Comparison of ENCODE assay signal across 1 cellular context in the genomic region with DNA sequence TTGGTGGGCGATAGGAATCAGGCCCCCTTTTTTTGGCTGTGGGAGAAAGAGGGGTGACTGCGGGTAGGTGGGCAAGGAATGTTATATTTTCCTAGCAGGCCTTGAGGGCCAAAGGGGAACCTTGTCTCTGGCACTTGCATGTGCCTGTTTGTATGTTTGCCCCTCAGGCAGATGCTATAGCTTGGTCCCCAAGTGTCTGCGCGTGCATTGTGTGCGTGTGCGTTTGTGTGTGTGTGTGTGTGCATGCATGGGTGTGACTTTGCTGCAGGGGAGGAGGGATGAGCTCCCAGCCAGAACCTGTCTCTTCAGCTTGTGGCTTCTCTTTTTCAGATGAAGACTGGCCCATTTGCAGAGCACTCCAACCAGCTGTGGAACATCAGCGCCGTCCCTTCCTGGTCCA.
TF ChIP-seq lines count a peak whose summit lies in the region.

No MANE protein-coding gene starts in this region.

TF ChIP-seq in GM23338, 12 proteins besides CTCF, POLR2A, EP300 and RAD21 (continued from another document):
- TF ChIP-seq, protein P1, sequence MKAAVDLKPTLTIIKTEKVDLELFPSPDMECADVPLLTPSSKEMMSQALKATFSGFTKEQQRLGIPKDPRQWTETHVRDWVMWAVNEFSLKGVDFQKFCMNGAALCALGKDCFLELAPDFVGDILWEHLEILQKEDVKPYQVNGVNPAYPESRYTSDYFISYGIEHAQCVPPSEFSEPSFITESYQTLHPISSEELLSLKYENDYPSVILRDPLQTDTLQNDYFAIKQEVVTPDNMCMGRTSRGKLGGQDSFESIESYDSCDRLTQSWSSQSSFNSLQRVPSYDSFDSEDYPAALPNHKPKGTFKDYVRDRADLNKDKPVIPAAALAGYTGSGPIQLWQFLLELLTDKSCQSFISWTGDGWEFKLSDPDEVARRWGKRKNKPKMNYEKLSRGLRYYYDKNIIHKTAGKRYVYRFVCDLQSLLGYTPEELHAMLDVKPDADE (IDR thresholded peaks at IDR 0.05) = no peak
- TF ChIP-seq ZNF114 (CRISPR knock-in tag; IDR thresholded peaks at IDR 0.05) = no peak
- no peak for TF ChIP-seq STAT1 (IDR thresholded peaks at IDR 0.05; ENCODE audit: unreplicated experiment)
- TF ChIP-seq, protein P2, sequence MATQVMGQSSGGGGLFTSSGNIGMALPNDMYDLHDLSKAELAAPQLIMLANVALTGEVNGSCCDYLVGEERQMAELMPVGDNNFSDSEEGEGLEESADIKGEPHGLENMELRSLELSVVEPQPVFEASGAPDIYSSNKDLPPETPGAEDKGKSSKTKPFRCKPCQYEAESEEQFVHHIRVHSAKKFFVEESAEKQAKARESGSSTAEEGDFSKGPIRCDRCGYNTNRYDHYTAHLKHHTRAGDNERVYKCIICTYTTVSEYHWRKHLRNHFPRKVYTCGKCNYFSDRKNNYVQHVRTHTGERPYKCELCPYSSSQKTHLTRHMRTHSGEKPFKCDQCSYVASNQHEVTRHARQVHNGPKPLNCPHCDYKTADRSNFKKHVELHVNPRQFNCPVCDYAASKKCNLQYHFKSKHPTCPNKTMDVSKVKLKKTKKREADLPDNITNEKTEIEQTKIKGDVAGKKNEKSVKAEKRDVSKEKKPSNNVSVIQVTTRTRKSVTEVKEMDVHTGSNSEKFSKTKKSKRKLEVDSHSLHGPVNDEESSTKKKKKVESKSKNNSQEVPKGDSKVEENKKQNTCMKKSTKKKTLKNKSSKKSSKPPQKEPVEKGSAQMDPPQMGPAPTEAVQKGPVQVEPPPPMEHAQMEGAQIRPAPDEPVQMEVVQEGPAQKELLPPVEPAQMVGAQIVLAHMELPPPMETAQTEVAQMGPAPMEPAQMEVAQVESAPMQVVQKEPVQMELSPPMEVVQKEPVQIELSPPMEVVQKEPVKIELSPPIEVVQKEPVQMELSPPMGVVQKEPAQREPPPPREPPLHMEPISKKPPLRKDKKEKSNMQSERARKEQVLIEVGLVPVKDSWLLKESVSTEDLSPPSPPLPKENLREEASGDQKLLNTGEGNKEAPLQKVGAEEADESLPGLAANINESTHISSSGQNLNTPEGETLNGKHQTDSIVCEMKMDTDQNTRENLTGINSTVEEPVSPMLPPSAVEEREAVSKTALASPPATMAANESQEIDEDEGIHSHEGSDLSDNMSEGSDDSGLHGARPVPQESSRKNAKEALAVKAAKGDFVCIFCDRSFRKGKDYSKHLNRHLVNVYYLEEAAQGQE (IDR thresholded peaks at IDR 0.05; ENCODE audit: unreplicated experiment) = no peak
- TF ChIP-seq JUNB (IDR thresholded peaks at IDR 0.05; ENCODE audit: unreplicated experiment) = no peak
- TF ChIP-seq ZNF331 (CRISPR knock-in tag; IDR thresholded peaks at IDR 0.05; ENCODE audit: low read depth) = no peak
- no peak for TF ChIP-seq POLR2AphosphoS5 (IDR thresholded peaks at IDR 0.05; ENCODE audit: low read depth)
- TF ChIP-seq CREB1 (CRISPR knock-in tag; IDR thresholded peaks at IDR 0.05; ENCODE audit: low read depth) = no peak
- TF ChIP-seq EZH2 (IDR thresholded peaks at IDR 0.05; ENCODE audit: low read depth, unreplicated experiment) = no peak
- TF ChIP-seq NANOG (IDR thresholded peaks at IDR 0.05; ENCODE audit: borderline replicate concordance) = no peak
- TF ChIP-seq, protein P3, sequence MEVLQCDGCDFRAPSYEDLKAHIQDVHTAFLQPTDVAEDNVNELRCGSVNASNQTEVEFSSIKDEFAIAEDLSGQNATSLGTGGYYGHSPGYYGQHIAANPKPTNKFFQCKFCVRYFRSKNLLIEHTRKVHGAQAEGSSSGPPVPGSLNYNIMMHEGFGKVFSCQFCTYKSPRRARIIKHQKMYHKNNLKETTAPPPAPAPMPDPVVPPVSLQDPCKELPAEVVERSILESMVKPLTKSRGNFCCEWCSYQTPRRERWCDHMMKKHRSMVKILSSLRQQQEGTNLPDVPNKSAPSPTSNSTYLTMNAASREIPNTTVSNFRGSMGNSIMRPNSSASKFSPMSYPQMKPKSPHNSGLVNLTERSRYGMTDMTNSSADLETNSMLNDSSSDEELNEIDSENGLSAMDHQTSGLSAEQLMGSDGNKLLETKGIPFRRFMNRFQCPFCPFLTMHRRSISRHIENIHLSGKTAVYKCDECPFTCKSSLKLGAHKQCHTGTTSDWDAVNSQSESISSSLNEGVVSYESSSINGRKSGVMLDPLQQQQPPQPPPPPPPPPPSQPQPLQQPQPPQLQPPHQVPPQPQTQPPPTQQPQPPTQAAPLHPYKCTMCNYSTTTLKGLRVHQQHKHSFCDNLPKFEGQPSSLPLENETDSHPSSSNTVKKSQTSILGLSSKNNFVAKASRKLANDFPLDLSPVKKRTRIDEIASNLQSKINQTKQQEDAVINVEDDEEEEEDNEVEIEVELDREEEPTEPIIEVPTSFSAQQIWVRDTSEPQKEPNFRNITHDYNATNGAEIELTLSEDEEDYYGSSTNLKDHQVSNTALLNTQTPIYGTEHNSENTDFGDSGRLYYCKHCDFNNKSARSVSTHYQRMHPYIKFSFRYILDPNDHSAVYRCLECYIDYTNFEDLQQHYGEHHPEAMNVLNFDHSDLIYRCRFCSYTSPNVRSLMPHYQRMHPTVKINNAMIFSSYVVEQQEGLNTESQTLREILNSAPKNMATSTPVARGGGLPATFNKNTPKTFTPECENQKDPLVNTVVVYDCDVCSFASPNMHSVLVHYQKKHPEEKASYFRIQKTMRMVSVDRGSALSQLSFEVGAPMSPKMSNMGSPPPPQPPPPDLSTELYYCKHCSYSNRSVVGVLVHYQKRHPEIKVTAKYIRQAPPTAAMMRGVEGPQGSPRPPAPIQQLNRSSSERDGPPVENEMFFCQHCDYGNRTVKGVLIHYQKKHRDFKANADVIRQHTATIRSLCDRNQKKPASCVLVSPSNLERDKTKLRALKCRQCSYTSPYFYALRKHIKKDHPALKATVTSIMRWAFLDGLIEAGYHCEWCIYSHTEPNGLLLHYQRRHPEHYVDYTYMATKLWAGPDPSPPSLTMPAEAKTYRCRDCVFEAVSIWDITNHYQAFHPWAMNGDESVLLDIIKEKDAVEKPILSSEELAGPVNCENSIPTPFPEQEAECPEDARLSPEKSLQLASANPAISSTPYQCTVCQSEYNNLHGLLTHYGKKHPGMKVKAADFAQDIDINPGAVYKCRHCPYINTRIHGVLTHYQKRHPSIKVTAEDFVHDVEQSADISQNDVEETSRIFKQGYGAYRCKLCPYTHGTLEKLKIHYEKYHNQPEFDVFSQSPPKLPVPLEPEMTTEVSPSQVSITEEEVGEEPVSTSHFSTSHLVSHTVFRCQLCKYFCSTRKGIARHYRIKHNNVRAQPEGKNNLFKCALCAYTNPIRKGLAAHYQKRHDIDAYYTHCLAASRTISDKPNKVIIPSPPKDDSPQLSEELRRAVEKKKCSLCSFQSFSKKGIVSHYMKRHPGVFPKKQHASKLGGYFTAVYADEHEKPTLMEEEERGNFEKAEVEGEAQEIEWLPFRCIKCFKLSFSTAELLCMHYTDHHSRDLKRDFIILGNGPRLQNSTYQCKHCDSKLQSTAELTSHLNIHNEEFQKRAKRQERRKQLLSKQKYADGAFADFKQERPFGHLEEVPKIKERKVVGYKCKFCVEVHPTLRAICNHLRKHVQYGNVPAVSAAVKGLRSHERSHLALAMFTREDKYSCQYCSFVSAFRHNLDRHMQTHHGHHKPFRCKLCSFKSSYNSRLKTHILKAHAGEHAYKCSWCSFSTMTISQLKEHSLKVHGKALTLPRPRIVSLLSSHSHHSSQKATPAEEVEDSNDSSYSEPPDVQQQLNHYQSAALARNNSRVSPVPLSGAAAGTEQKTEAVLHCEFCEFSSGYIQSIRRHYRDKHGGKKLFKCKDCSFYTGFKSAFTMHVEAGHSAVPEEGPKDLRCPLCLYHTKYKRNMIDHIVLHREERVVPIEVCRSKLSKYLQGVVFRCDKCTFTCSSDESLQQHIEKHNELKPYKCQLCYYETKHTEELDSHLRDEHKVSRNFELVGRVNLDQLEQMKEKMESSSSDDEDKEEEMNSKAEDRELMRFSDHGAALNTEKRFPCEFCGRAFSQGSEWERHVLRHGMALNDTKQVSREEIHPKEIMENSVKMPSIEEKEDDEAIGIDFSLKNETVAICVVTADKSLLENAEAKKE (CRISPR knock-in tag; IDR thresholded peaks at IDR 0.05) = no peak
